Comparison of ENCODE assay signal across 8 cellular contexts in genomic region chr17:83083368-83084201, GRCh38. TPM values are rescaled to one million over a fixed set of nuclear protein-coding genes. Genes with fewer than 3 reads are reported as not detected.
DNase-seq lines count a peak whose midpoint lies in the region; ATAC-seq lines count a peak whose summit lies in the region.

No MANE protein-coding gene starts in this region.

- no peaks in the 10 kb centered on the region for H3K9me3 Mint-ChIP-seq in CD8-positive, alpha-beta memory T cell
- no peaks in the 10 kb centered on the region for H3K9me3 Mint-ChIP-seq in activated naive CD8-positive, alpha-beta T cell treated with anti-CD3 and anti-CD28 coated beads, Interleukin-2, amount 50 U/mL, for 24 hours

- peaks cover 29 to 53% (median 42%) of the 10 kb centered on the region in 3 donors for H3K4me1 Mint-ChIP-seq in CD8-positive, alpha-beta memory T cell
- H3K4me1 Mint-ChIP-seq in activated naive CD8-positive, alpha-beta T cell treated with anti-CD3 and anti-CD28 coated beads, Interleukin-2, amount 50 U/mL, for 24 hours = peaks cover 41% of the 10 kb centered on the region

- no peaks in the 10 kb centered on the region for H3K36me3 ChIP-seq in CD8-positive, alpha-beta memory T cell (ENCODE audit: insufficient read depth, low read length)
- peaks cover 6% of the 10 kb centered on the region for H3K36me3 ChIP-seq in iPS-15b (ENCODE audit: control insufficient read depth, insufficient read depth, low read length)

- no peak overlapping the region for H3K4me3 ChIP-seq in CD8-positive, alpha-beta memory T cell (ENCODE audit: low read length)
- H3K4me3 ChIP-seq in iPS-15b (ENCODE audit: low read depth, low read length) = no peak overlapping the region

- H3K36me3 Mint-ChIP-seq in CD8-positive, alpha-beta memory T cell = peaks cover 0 to 57% (median 3%) of the 10 kb centered on the region in 3 donors
- H3K36me3 Mint-ChIP-seq in activated naive CD8-positive, alpha-beta T cell treated with anti-CD3 and anti-CD28 coated beads, Interleukin-2, amount 50 U/mL, for 24 hours (ENCODE audit: low read depth) = no peaks in the 10 kb centered on the region

- ATAC-seq in activated naive CD8-positive, alpha-beta T cell treated with anti-CD3 and anti-CD28 coated beads, Interleukin-2, amount 50 U/mL, for 24 hours = peak; percentile 78
- no peak for ATAC-seq in HG03045 (IDR thresholded peaks at IDR 0.05; ENCODE audit: unreplicated experiment)

- DNase-seq in CD8-positive, alpha-beta memory T cell = peak; percentile 50 to 91 (median 64)
- peak; percentile 84 for DNase-seq in RKO (ENCODE audit: low spot score)
- peak; percentile 69 for DNase-seq in activated naive CD8-positive, alpha-beta T cell treated with anti-CD3 and anti-CD28 coated beads, Interleukin-2, amount 50 U/mL, for 24 hours
- peak; percentile 40 for DNase-seq in stimulated activated CD8-positive, alpha-beta memory T cell treated with anti-CD3 and anti-CD28 coated beads, Interleukin-12 subunit alpha, Interleukin-12 subunit beta, amount 100 ng/mL, for 1 hour (ENCODE audit: low read depth)
- DNase-seq in DMS114 treated with DMSO at 0.1 percent for 48 hours (lab: John Stamatoyannopoulos, UW; ENCODE audit: unreplicated experiment) = no peak
- DNase-seq in nucleus accumbens (lab: John Stamatoyannopoulos, UW) = no peak

- no peaks in the 10 kb centered on the region for H3K27me3 ChIP-seq in CD8-positive, alpha-beta memory T cell (ENCODE audit: insufficient read depth, low read length, poor library complexity, severe bottlenecking)
- H3K27me3 ChIP-seq in iPS-15b (ENCODE audit: control insufficient read depth, insufficient read depth, low read length) = peaks cover 7% of the 10 kb centered on the region

- H3K9ac ChIP-seq in iPS-15b (ENCODE audit: low read depth, low read length) = peak overlapping the region; percentile 83

- peak overlapping the region; percentile 75 to 96 (median 92) for H3K27ac Mint-ChIP-seq in CD8-positive, alpha-beta memory T cell
- H3K27ac Mint-ChIP-seq in activated naive CD8-positive, alpha-beta T cell treated with anti-CD3 and anti-CD28 coated beads, Interleukin-2, amount 50 U/mL, for 24 hours = peak overlapping the region; percentile 79

- peaks cover 0 to 11% of the 10 kb centered on the region in 2 donors for H3K27me3 Mint-ChIP-seq in CD8-positive, alpha-beta memory T cell
- H3K27me3 Mint-ChIP-seq in activated naive CD8-positive, alpha-beta T cell treated with anti-CD3 and anti-CD28 coated beads, Interleukin-2, amount 50 U/mL, for 24 hours = no peaks in the 10 kb centered on the region

- H3K4me1 ChIP-seq in CD8-positive, alpha-beta memory T cell (ENCODE audit: insufficient read depth, low read length) = peaks cover 46% of the 10 kb centered on the region
- H3K4me1 ChIP-seq in iPS-15b (ENCODE audit: control insufficient read depth, insufficient read depth, low read length) = peaks cover 11% of the 10 kb centered on the region

- H3K9me3 ChIP-seq in CD8-positive, alpha-beta memory T cell (ENCODE audit: low read length) = no peaks in the 10 kb centered on the region
- H3K9me3 ChIP-seq in iPS-15b (ENCODE audit: control insufficient read depth, insufficient read depth, low read length) = no peaks in the 10 kb centered on the region

- POLR2A ChIA-PET in CD8-positive, alpha-beta memory T cell (lab: Charles Lee) = interaction anchor here (0.7 to 1.0 kb wide), 4 partner anchors 10 to 116 kb away, joined by 3 to 4 read pairs (median 4); no protein-coding TSS in a partner anchor

- H3K27ac ChIP-seq in CD8-positive, alpha-beta memory T cell (ENCODE audit: low read depth, low read length) = peak overlapping the region; percentile 38

- peak overlapping the region; percentile 56 to 90 (median 86) for H3K4me3 Mint-ChIP-seq in CD8-positive, alpha-beta memory T cell
- peak overlapping the region; percentile 72 for H3K4me3 Mint-ChIP-seq in activated naive CD8-positive, alpha-beta T cell treated with anti-CD3 and anti-CD28 coated beads, Interleukin-2, amount 50 U/mL, for 24 hours

- CTCF ChIA-PET in CD8-positive, alpha-beta memory T cell (lab: Charles Lee) = interaction anchor here (1.2 to 2.0 kb wide), 5 partner anchors 32 to 302 kb away, joined by 3 to 8 read pairs (median 4); no protein-coding TSS in a partner anchor

RNA-seq across cellular contexts. Expression of gene METRNL, which starts 4.2 kb away (rescaled TPM):
- 10 to 100 TPM; 22.3 to 22.9 TPM for total RNA-seq in CD8-positive, alpha-beta memory T cell
- polyA plus RNA-seq in CD8-positive, alpha-beta memory T cell = 2.6 TPM

Comparison
In these comparisons a context has a peak if more than half of its experiments do, and no peak if none do; other contexts are left out.
1. DNase-seq: peak in CD8-positive, alpha-beta memory T cell (5 of 5), RKO (single experiment), activated naive CD8-positive, alpha-beta T cell treated with anti-CD3 and anti-CD28 coated beads, Interleukin-2, amount 50 U/mL, for 24 hours (single experiment) and stimulated activated CD8-positive, alpha-beta memory T cell treated with anti-CD3 and anti-CD28 coated beads, Interleukin-12 subunit alpha, Interleukin-12 subunit beta, amount 100 ng/mL, for 1 hour (single experiment); none in DMS114 treated with DMSO at 0.1 percent for 48 hours (single experiment) and nucleus accumbens (0 of 56).